10 cellular contexts compared by ENCODE assay signal in genomic region chr6:148501178-148501590, GRCh38.
DNase-seq lines count a peak whose midpoint lies in the region; FAIRE-seq and TF ChIP-seq lines count a peak whose summit lies in the region.
"Had no signal": no experiment of that assay in that cellular context is flagged by ENCODE, and none has a peak within 500 bp of the region (broad histone marks: within the 10 kb centered on the region; RNA-seq: fewer than 3 reads in every experiment).

No MANE protein-coding gene starts in this region.

- DNase-seq in HFFc6 (peak; percentile 97), MCF 10A (ENCODE audit: unreplicated experiment) (peak; percentile 89), keratinocyte (ENCODE audit: low read depth, low spot score) (peak; percentile 54), posterior cingulate gyrus (no peak), mesothelial cell of epicardium (ENCODE audit: low spot score in 2 of 2, unreplicated experiment in 2 of 2) (no peak)
- no peak for DNase-seq in activated CD4-positive, alpha-beta T cell treated with anti-CD3 and anti-CD28 coated beads, Interleukin-2, amount 50 U/mL, for 1 hour
- DNase-seq in activated CD8-positive, alpha-beta memory T cell treated with anti-CD3 and anti-CD28 coated beads for 24 hours = no peak
- DNase-seq: glutamatergic neuron had no signal

- H4K20me1 ChIP-seq in keratinocyte (ENCODE audit: control insufficient read depth, extremely low read depth, insufficient read depth, low read length) = no peaks in the 10 kb centered on the region

- H3K4me1 ChIP-seq in keratinocyte (ENCODE audit: control insufficient read depth, extremely low read depth, insufficient read depth, low read length) = peaks cover 13% of the 10 kb centered on the region
- H3K4me1 ChIP-seq in subcutaneous abdominal adipose tissue (ENCODE audit: control insufficient read depth in 5 of 5, insufficient read depth in 5 of 5, low read length in 5 of 5) = peaks cover 8 to 50% (median 40%) of the 10 kb centered on the region in 5 donors

- POLR2A ChIA-PET in MCF 10A (lab: Yijun Ruan, JAX) = interaction anchor here (0.7 to 1.6 kb wide), 5 partner anchors 9 to 309 kb away, joined by 3 to 5 read pairs (median 3); no protein-coding TSS in a partner anchor

- CTCF ChIA-PET in MCF 10A (lab: Yijun Ruan, JAX) = interaction anchor here (0.7 to 2.0 kb wide), 4 partner anchors 8 to 20 kb away, joined by 3 to 5 read pairs (median 4); no protein-coding TSS in a partner anchor

- peak overlapping the region; percentile 97 for H3K27ac Mint-ChIP-seq in HFFc6
- H3K27ac Mint-ChIP-seq in MCF 10A (ENCODE audit: low read depth, unreplicated experiment) = peak overlapping the region; percentile 82
- no peak overlapping the region for H3K27ac Mint-ChIP-seq in mesothelial cell of epicardium

- H3K4me2 ChIP-seq in keratinocyte (ENCODE audit: control insufficient read depth, extremely low read depth, insufficient read depth, low read depth, low read length) = peak overlapping the region; percentile 56

- H3K36me3 ChIP-seq in keratinocyte (ENCODE audit: control insufficient read depth in 2 of 2, extremely low read depth in 1 of 2, insufficient read depth in 2 of 2, low read length in 2 of 2) (no peaks in the 10 kb centered on the region), subcutaneous abdominal adipose tissue (ENCODE audit: control insufficient read depth in 5 of 5, insufficient read depth in 5 of 5, low read length in 5 of 5) (peaks cover 0 to 3% (median 0%) of the 10 kb centered on the region in 5 donors)
- H3K36me3 ChIP-seq: HAP-1 had no signal

- H3K27me3 ChIP-seq in keratinocyte (ENCODE audit: control insufficient read depth, extremely low read depth, insufficient read depth, low read length) (no peaks in the 10 kb centered on the region), subcutaneous abdominal adipose tissue (ENCODE audit: control insufficient read depth in 5 of 5, insufficient read depth in 4 of 5, low read length in 5 of 5) (no peaks in the 10 kb centered on the region)

- peak; percentile 93 for FAIRE-seq in keratinocyte (lab: Jason Lieb, UNC)

- no peak overlapping the region for H2AFZ ChIP-seq in keratinocyte (ENCODE audit: control insufficient read depth, low read length)

- H3K36me3 Mint-ChIP-seq in HFFc6 (ENCODE audit: low read depth) (peaks cover 38% of the 10 kb centered on the region), MCF 10A (ENCODE audit: insufficient read depth, unreplicated experiment) (peaks cover 4% of the 10 kb centered on the region), mesothelial cell of epicardium (peaks cover 7% of the 10 kb centered on the region)

- H3K9me3 Mint-ChIP-seq in HFFc6 (no peaks in the 10 kb centered on the region), MCF 10A (ENCODE audit: unreplicated experiment) (no peaks in the 10 kb centered on the region), mesothelial cell of epicardium (peaks cover 6% of the 10 kb centered on the region)

- no peaks in the 10 kb centered on the region for H3K79me2 ChIP-seq in keratinocyte (ENCODE audit: control insufficient read depth, insufficient read depth, low read length)

- H3K27ac ChIP-seq in keratinocyte (ENCODE audit: control insufficient read depth, insufficient read depth, low read length) (no peak overlapping the region), subcutaneous abdominal adipose tissue (ENCODE audit: low read depth, low read length) (peak overlapping the region; percentile 99)

- no TSS peak for BruUV-seq in MCF 10A (replicated peaks; lab: Mats Ljungman, UMichigan)

- H3K9me1 ChIP-seq in keratinocyte (ENCODE audit: control insufficient read depth, extremely low read depth, insufficient read depth, low read length) = no peaks in the 10 kb centered on the region

- H3K4me3 ChIP-seq in keratinocyte (ENCODE audit: control insufficient read depth in 2 of 3, extremely low read depth in 1 of 3, insufficient read depth in 2 of 3, low read depth in 1 of 3, low read length in 3 of 3) (no peak overlapping the region), subcutaneous abdominal adipose tissue (ENCODE audit: low read depth in 1 of 5, low read length in 5 of 5) (peak overlapping the region in 2 of 5 donors; percentile 36 to 54)
- H3K4me3 ChIP-seq: HAP-1 had no signal

- peak overlapping the region; percentile 84 for H3K4me3 Mint-ChIP-seq in HFFc6
- no peak overlapping the region for H3K4me3 Mint-ChIP-seq in MCF 10A (ENCODE audit: unreplicated experiment)
- no peak overlapping the region for H3K4me3 Mint-ChIP-seq in mesothelial cell of epicardium

- H3K27me3 Mint-ChIP-seq in HFFc6 (ENCODE audit: insufficient read depth) = peaks cover 2% of the 10 kb centered on the region
- no peaks in the 10 kb centered on the region for H3K27me3 Mint-ChIP-seq in MCF 10A (ENCODE audit: insufficient read depth, unreplicated experiment)
- no peaks in the 10 kb centered on the region for H3K27me3 Mint-ChIP-seq in mesothelial cell of epicardium (ENCODE audit: low read depth)

- dilution Hi-C loops in keratinocyte (cut with MboI; ENCODE audit: extremely low pct_ligation_motif_present, low sequenced_read_pairs) = no loop called here

- H3K9ac ChIP-seq in keratinocyte (ENCODE audit: control insufficient read depth, extremely low read depth, insufficient read depth, low read length) (no peak overlapping the region), subcutaneous abdominal adipose tissue (ENCODE audit: low read length in 5 of 5) (peak overlapping the region in 4 of 5 donors; percentile 70 to 96 (median 84))

- H3K4me1 Mint-ChIP-seq in HFFc6 (ENCODE audit: low read depth) = peaks cover 74% of the 10 kb centered on the region
- H3K4me1 Mint-ChIP-seq in MCF 10A (ENCODE audit: insufficient read depth, unreplicated experiment) = peaks cover 24% of the 10 kb centered on the region
- peaks cover 28% of the 10 kb centered on the region for H3K4me1 Mint-ChIP-seq in mesothelial cell of epicardium

- H3K9me3 ChIP-seq in keratinocyte (ENCODE audit: control insufficient read depth, low read depth, low read length) (no peaks in the 10 kb centered on the region), subcutaneous abdominal adipose tissue (ENCODE audit: control insufficient read depth in 5 of 5, low read length in 5 of 5) (no peaks in the 10 kb centered on the region)
- H3K9me3 ChIP-seq: HAP-1 had no signal

- TF ChIP-seq CTCF in HFFc6 (IDR thresholded peaks at IDR 0.05) = no peak
- TF ChIP-seq CTCF in MCF 10A (IDR thresholded peaks at IDR 0.05; ENCODE audit: unreplicated experiment) = no peak
- TF ChIP-seq CTCF in keratinocyte (optimal IDR thresholded peaks at IDR 0.05 in 1 of 3, IDR thresholded peaks at IDR 0.05 in 1 of 3, conservative IDR thresholded peaks at IDR 0.05 in 1 of 3; ENCODE audit: extremely low read depth in 1 of 3, insufficient read depth in 2 of 3, low read length in 3 of 3) = no peak
- no peak for TF ChIP-seq CTCF in mesothelial cell of epicardium (IDR thresholded peaks at IDR 0.05; ENCODE audit: unreplicated experiment)

- intact Hi-C loops in MCF 10A (cut with micrococcal nuclease) (no loop called here), posterior cingulate gyrus (cut with DNase I) (no loop called here)

Comparison
In these comparisons a context has a peak if more than half of its experiments do, and no peak if none do; other contexts are left out.
1. DNase-seq: peak in HFFc6 (single experiment), MCF 10A (single experiment) and keratinocyte (single experiment); none in activated CD4-positive, alpha-beta T cell treated with anti-CD3 and anti-CD28 coated beads, Interleukin-2, amount 50 U/mL, for 1 hour (single experiment), posterior cingulate gyrus (0 of 10), activated CD8-positive, alpha-beta memory T cell treated with anti-CD3 and anti-CD28 coated beads for 24 hours (single experiment) and mesothelial cell of epicardium (0 of 2).